In the genomic region with DNA sequence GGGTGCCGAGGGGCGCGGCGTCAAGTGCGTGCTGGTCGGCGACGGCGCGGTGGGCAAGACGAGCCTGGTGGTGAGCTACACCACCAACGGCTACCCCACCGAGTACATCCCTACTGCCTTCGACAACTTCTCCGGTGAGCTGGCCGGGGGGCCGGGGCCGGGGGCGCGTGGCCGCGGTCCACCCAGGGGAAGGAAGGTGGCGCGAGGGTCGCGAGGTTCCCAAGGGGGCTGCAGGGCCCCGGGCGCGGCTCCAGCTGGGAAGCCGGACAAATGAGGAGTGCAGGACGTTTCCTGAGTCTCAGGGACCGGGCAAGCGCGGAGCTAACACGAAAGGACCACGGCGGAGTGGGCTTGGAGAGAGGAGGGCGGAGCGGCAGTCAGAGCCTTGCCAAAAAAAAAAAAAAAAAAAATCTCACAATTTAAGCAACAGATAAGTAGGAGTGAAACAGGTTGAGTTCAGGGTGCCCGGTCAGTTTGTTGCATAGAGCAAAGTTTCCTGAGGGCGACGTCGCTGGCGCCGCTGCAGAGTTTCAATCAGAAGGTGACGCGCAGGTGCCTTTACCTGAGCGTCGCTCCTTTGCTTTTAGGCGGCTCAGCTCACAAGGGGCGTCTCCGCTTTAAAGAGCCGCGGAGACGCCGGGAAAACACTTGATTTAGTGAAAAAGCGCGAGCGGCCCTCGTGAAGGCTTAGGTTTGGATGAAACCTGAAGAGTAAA, we compare ENCODE assay signal across 8 cellular contexts. TPM values are rescaled to one million over a fixed set of nuclear protein-coding genes. Genes with fewer than 3 reads are reported as not detected.
DNase-seq lines count a peak whose midpoint lies in the region; ATAC-seq and TF ChIP-seq lines count a peak whose summit lies in the region.

No MANE protein-coding gene starts in this region.

- H3K9me3 ChIP-seq in ovary, result no peaks in the 10 kb centered on the region

- no peak for TF ChIP-seq EP300 in ovary (IDR thresholded peaks at IDR 0.05)

- peak overlapping the region; percentile 68 to 82 for H3K27ac ChIP-seq in ovary

- peak; percentile 24 for TF ChIP-seq POLR2A in ovary (IDR thresholded peaks at IDR 0.05)

- DNase-seq in NCI-H1436 (lab: John Stamatoyannopoulos, UW) (peak; percentile 27), NCI-H1436 treated with DMSO at 0.1 percent for 48 hours (lab: John Stamatoyannopoulos, UW) (no peak), NCI-H1092 (lab: John Stamatoyannopoulos, UW) (peak; percentile 45), Right ventricle myocardium superior (peak; percentile 69), ovary (peak; percentile 67 to 77 (median 69)), SKM-1 (lab: John Stamatoyannopoulos, UW; ENCODE audit: unreplicated experiment) (no peak)
- DNase-seq in activated effector memory CD4-positive, alpha-beta T cell treated with Interleukin-2 at 50 U/mL for 16 hours, result peak; percentile 29

- ATAC-seq in Right ventricle myocardium superior (ENCODE audit: poor library complexity) (peak; percentile 15), HG02571 (IDR thresholded peaks at IDR 0.05; ENCODE audit: unreplicated experiment) (no peak)

- peaks cover 2% of the 10 kb centered on the region for H3K4me1 ChIP-seq in ovary (ENCODE audit: insufficient read depth)

- no peaks in the 10 kb centered on the region for H3K27me3 ChIP-seq in ovary

- intact Hi-C loops in Right ventricle myocardium superior (cut with DNase I), result loop anchor here (5.0 kb wide), 2 partner anchors 421 to 491 kb away; no protein-coding TSS in a partner anchor
- intact Hi-C loops in ovary (cut with DNase I), result loop anchor here (1.0 to 10.0 kb wide), 6 partner anchors 66 to 519 kb away; no protein-coding TSS in a partner anchor

- no peak for TF ChIP-seq CTCF in ovary (IDR thresholded peaks at IDR 0.05)

- 1% methylated on average over 58 to 60 of the region's 60 CpGs for WGBS in ovary, 3 donors

- peak overlapping the region; percentile 82 for H3K4me3 ChIP-seq in ovary

- H3K36me3 ChIP-seq in ovary, result no peaks in the 10 kb centered on the region

RNA-seq across cellular contexts. Expression of a gene that starts 0.8 kb away (rescaled TPM):
- total RNA-seq in Right ventricle myocardium superior, result 4.2 TPM
- 100 to 1,000 TPM in 1 of 7 donors, 10 to 100 TPM in 6; 20.5 to 131 (median 53.8) TPM for total RNA-seq in ovary
- polyA plus RNA-seq in ovary, result 10 to 100 TPM; 21.3 to 37.8 TPM

Comparison
In these comparisons a context has a peak if more than half of its experiments do, and no peak if none do; other contexts are left out.
1. DNase-seq: peak in NCI-H1436 (single experiment), NCI-H1092 (single experiment), activated effector memory CD4-positive, alpha-beta T cell treated with Interleukin-2 at 50 U/mL for 16 hours (single experiment), Right ventricle myocardium superior (single experiment) and ovary (5 of 5); none in NCI-H1436 treated with DMSO at 0.1 percent for 48 hours (single experiment) and SKM-1 (single experiment).